9 cellular contexts compared by ENCODE assay signal in genomic region chr11:2933376-2934056, GRCh38. TPM values are rescaled to one million over a fixed set of nuclear protein-coding genes. Genes with fewer than 3 reads are reported as not detected.
A peak's percentile ranks its signal among the peaks of the same experiment; 100 is the strongest.
DNase-seq lines count a peak whose midpoint lies in the region; ATAC-seq and TF ChIP-seq lines count a peak whose summit lies in the region.
"Had no signal": no experiment of that assay in that cellular context is flagged by ENCODE, and none has a peak within 500 bp of the region (broad histone marks: within the 10 kb centered on the region; RNA-seq: fewer than 3 reads in every experiment).

No MANE protein-coding gene starts in this region.

- H3K9me3 Mint-ChIP-seq in nephron progenitor cell = peaks cover 24% of the 10 kb centered on the region

- H3K27me3 Mint-ChIP-seq in nephron progenitor cell (ENCODE audit: low read depth, poor library complexity) = peaks cover 21% of the 10 kb centered on the region

- H3K4me3 Mint-ChIP-seq in nephron progenitor cell = no peak overlapping the region
- H3K4me3 Mint-ChIP-seq: nephron had no signal

- no peak for TF ChIP-seq CTCF in nephron progenitor cell (IDR thresholded peaks at IDR 0.05)

- peaks cover 5% of the 10 kb centered on the region for H3K4me1 Mint-ChIP-seq in nephron progenitor cell

- DNase-seq in GM04504 (ENCODE audit: low read depth) (peak; percentile 66), MV-4-11 (lab: John Stamatoyannopoulos, UW) (peak; percentile 97), Right ventricle myocardium superior (peak; percentile 87), NCI-H2227 (lab: John Stamatoyannopoulos, UW; ENCODE audit: unreplicated experiment) (no peak), nephron progenitor cell (no peak)
- DNase-seq in activated effector memory CD4-positive, alpha-beta T cell treated with Interleukin-2 at 50 U/mL for 16 hours = peak; percentile 30
- peak; percentile 41 to 45 for DNase-seq in stimulated activated CD4-positive, alpha-beta T cell treated with anti-CD3 and anti-CD28 coated beads, Interleukin-2, amount 100 ng/mL, for 24 hours

- H3K27ac Mint-ChIP-seq in nephron progenitor cell = no peak overlapping the region
- H3K27ac Mint-ChIP-seq: nephron had no signal

- ATAC-seq in Right ventricle myocardium superior (ENCODE audit: poor library complexity) = peak; percentile 48
- ATAC-seq in GM19035 (IDR thresholded peaks at IDR 0.05; ENCODE audit: unreplicated experiment) = no peak

- intact Hi-C loops in Right ventricle myocardium superior (cut with DNase I) = no loop called here

- H3K36me3 Mint-ChIP-seq in nephron progenitor cell (ENCODE audit: low read depth) = peaks cover 17% of the 10 kb centered on the region

RNA-seq across cellular contexts. Expression of gene PHLDA2, which starts 4.3 kb away (rescaled TPM):
- total RNA-seq in Right ventricle myocardium superior = 1.1 TPM

RNA-seq across cellular contexts. Expression of gene CDKN1C, which starts 47.9 kb away (rescaled TPM):
- total RNA-seq in Right ventricle myocardium superior = 37.7 TPM

RNA-seq across cellular contexts. Expression of gene NAP1L4, which starts 58.6 kb away (rescaled TPM):
- total RNA-seq in Right ventricle myocardium superior = 154 TPM

Comparison
In these comparisons a context has a peak if more than half of its experiments do, and no peak if none do; other contexts are left out.
1. DNase-seq: peak in GM04504 (single experiment), MV-4-11 (single experiment), activated effector memory CD4-positive, alpha-beta T cell treated with Interleukin-2 at 50 U/mL for 16 hours (single experiment), Right ventricle myocardium superior (single experiment) and stimulated activated CD4-positive, alpha-beta T cell treated with anti-CD3 and anti-CD28 coated beads, Interleukin-2, amount 100 ng/mL, for 24 hours (2 of 2); none in NCI-H2227 (single experiment) and nephron progenitor cell (single experiment).